In genomic region chr6:56683882-56684281, GRCh38 we compare ENCODE assay signal across 14 cellular contexts. TPM values are rescaled to one million over a fixed set of nuclear protein-coding genes. Genes with fewer than 3 reads are reported as not detected.
A peak's percentile ranks its signal among the peaks of the same experiment; 100 is the strongest.
DNase-seq lines count a peak whose midpoint lies in the region; FAIRE-seq and TF ChIP-seq lines count a peak whose summit lies in the region.
"Had no signal": no experiment of that assay in that cellular context is flagged by ENCODE, and none has a peak within 500 bp of the region (broad histone marks: within the 10 kb centered on the region; RNA-seq: fewer than 3 reads in every experiment).

No MANE protein-coding gene starts in this region.

- peak overlapping the region; percentile 52 to 82 for H3K27ac ChIP-seq in breast epithelium
- H3K27ac ChIP-seq: spleen had no signal

- CTCF ChIA-PET in Caco-2 (lab: Charles Lee) = no interaction called here

- no peaks in the 10 kb centered on the region for H3K9me3 Mint-ChIP-seq in Caco-2 (ENCODE audit: unreplicated experiment)

- H3K4me3 ChIP-seq in breast epithelium (no peak overlapping the region), kidney epithelial cell (ENCODE audit: low read depth, low read length) (no peak overlapping the region), Caco-2 (ENCODE audit: low read depth, low read length) (no peak overlapping the region)
- H3K4me3 ChIP-seq: spleen had no signal

- FAIRE-seq in urothelium cell line (lab: Jason Lieb, UNC) = no peak

- POLR2A ChIA-PET in Caco-2 (lab: Charles Lee) = no interaction called here

- H3K27me3 ChIP-seq in breast epithelium (no peaks in the 10 kb centered on the region), kidney epithelial cell (ENCODE audit: control insufficient read depth, insufficient read depth, low read length) (no peaks in the 10 kb centered on the region), Caco-2 (replicated peaks; ENCODE audit: control insufficient read depth, insufficient read depth, low read length) (no peaks in the 10 kb centered on the region)
- H3K27me3 ChIP-seq: spleen had no signal

- TF ChIP-seq POLR2A in breast epithelium (IDR thresholded peaks at IDR 0.05) = no peak

- DNase-seq in NCI-H510A treated with DMSO at 0.1 percent for 48 hours (lab: John Stamatoyannopoulos, UW) = peak; percentile 81
- DNase-seq in NCI-H510A (lab: John Stamatoyannopoulos, UW) = no peak
- peak in 1 of 2 donors; percentile 69 for DNase-seq in breast epithelium (ENCODE audit: low spot score in 2 of 2)
- peak; percentile 76 for DNase-seq in kidney epithelial cell (ENCODE audit: low read depth)
- DNase-seq in urothelium cell line (ENCODE audit: low spot score) = peak; percentile 56
- DNase-seq in activated CD4-positive, alpha-beta T cell treated with anti-CD3 and anti-CD28 coated beads, Interleukin-2, amount 50 U/mL, for 48 hours = no peak
- no peak for DNase-seq in Caco-2
- DNase-seq in RPMI8226 = no peak
- DNase-seq: activated effector memory CD4-positive, alpha-beta T cell treated with anti-CD3 and anti-CD28 coated beads, Interleukin-2, amount 50 U/mL, for 16 hours; AML-193; hippocampal formation; NCI-H1417 treated with DMSO at 0.1 percent for 48 hours; spleen; T-helper 2 cell had no signal

- H3K4me1 ChIP-seq in breast epithelium (no peaks in the 10 kb centered on the region), Caco-2 (peaks cover 30% of the 10 kb centered on the region)

- H3K4me1 Mint-ChIP-seq in Caco-2 (ENCODE audit: low read depth, unreplicated experiment) = peaks cover 22% of the 10 kb centered on the region

- H3K27ac Mint-ChIP-seq in Caco-2 (ENCODE audit: unreplicated experiment) = no peak overlapping the region

- no peaks in the 10 kb centered on the region for H3K36me3 Mint-ChIP-seq in Caco-2 (ENCODE audit: insufficient read depth, unreplicated experiment)

- no TSS peak for BruUV-seq in Caco-2 (replicated peaks; lab: Mats Ljungman, UMichigan)

- intact Hi-C loops in breast epithelium (cut with DNase I; ENCODE audit: low total_unique reads) (no loop called here), Caco-2 (cut with micrococcal nuclease; ENCODE audit: unreplicated experiment) (no loop called here)

- no peak overlapping the region for H3K4me3 Mint-ChIP-seq in Caco-2 (ENCODE audit: unreplicated experiment)

- H3K27me3 Mint-ChIP-seq in Caco-2 (ENCODE audit: insufficient read depth, unreplicated experiment) = no peaks in the 10 kb centered on the region

- TF ChIP-seq CTCF in breast epithelium (IDR thresholded peaks at IDR 0.05) (no peak), kidney epithelial cell (IDR thresholded peaks at IDR 0.05; ENCODE audit: insufficient read depth, low read length, poor library complexity, severe bottlenecking) (no peak), Caco-2 (IDR thresholded peaks at IDR 0.05; ENCODE audit: insufficient read depth in 1 of 2, low read depth in 1 of 2, low read length in 1 of 2, severe bottlenecking in 1 of 2, unreplicated experiment in 1 of 2) (no peak)

- H3K36me3 ChIP-seq in breast epithelium = no peaks in the 10 kb centered on the region
- H3K36me3 ChIP-seq in kidney epithelial cell (ENCODE audit: control insufficient read depth, insufficient read depth, low read length) = no peaks in the 10 kb centered on the region
- H3K36me3 ChIP-seq in Caco-2 (ENCODE audit: control insufficient read depth, insufficient read depth, low read length) = no peaks in the 10 kb centered on the region
- H3K36me3 ChIP-seq: spleen had no signal

- H3K9me3 ChIP-seq in breast epithelium = no peaks in the 10 kb centered on the region
- H3K9me3 ChIP-seq in Caco-2 = no peaks in the 10 kb centered on the region
- H3K9me3 ChIP-seq: spleen had no signal

RNA-seq across cellular contexts. Expression of gene DST, which starts 41.2 kb away (rescaled TPM):
- total RNA-seq in breast epithelium (1,000 to 10,000 TPM in 1 of 3 donors, 100 to 1,000 TPM in 2; 272 to 1,354 (median 700) TPM), kidney epithelial cell (91.3 and 108 TPM in 2 replicates), Caco-2 (2022) (76.0 and 94.2 TPM in 2 replicates)

Comparison
In these comparisons a context has a peak if more than half of its experiments do, and no peak if none do; other contexts are left out.
1. DNase-seq: peak in NCI-H510A treated with DMSO at 0.1 percent for 48 hours (single experiment), kidney epithelial cell (single experiment) and urothelium cell line (single experiment); none in NCI-H510A (single experiment), activated CD4-positive, alpha-beta T cell treated with anti-CD3 and anti-CD28 coated beads, Interleukin-2, amount 50 U/mL, for 48 hours (0 of 2), Caco-2 (0 of 2) and RPMI8226 (single experiment).